ENCODE assay signal across 8 cellular contexts in the genomic region with DNA sequence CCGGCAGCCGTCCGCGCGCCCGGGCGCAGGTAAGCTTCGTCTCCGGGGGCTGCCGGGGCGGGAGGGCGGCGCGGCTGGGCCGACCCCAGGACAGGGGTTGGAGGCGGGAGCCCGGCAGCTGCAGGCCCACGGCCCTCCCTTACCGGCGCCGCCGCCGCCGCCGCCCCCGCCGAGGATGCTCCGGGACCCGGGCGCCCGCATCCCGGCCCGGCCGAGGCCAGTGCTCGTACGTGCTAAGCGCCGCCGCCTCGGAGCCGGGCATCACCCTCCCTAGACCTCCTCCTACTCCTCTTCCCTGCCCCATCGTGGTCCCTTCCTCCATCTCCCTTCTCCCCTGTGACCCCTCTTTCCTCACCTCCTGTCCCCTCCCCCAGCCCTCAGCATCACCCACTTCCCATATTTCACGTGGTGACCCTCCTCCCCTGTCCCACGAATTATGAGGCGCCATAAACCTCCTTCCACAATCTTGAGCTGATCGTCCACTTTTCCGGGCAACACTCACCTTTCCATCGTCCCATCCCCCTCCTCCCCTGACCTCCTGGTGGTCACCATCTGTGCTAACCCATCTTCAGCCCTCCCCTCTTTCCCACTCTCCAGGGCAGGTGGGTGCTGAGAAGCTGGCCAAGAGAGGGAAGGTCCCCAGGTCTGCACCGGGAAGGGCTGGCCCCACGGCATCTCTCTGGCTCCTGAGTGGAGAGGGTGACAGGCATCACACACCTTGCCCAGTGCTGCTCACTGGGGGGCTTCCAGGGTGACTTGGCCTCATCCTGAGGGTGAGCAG. TPM values are rescaled to one million over a fixed set of nuclear protein-coding genes. Genes with fewer than 3 reads are reported as not detected.
DNase-seq lines count a peak whose midpoint lies in the region; ATAC-seq, FAIRE-seq and TF ChIP-seq lines count a peak whose summit lies in the region.

No MANE protein-coding gene starts in this region.

- intact Hi-C loops in gastrocnemius medialis (cut with DNase I; ENCODE audit: low total_unique reads) = no loop called here

- no peak overlapping the region for H3K27ac ChIP-seq in gastrocnemius medialis

- peaks cover 25 to 31% (median 30%) of the 10 kb centered on the region in 3 donors for H3K27me3 ChIP-seq in gastrocnemius medialis

- TF ChIP-seq CTCF in WI38 (IDR thresholded peaks at IDR 0.05; ENCODE audit: low read depth, low read length) (no peak), fibroblast of the aortic adventitia (IDR thresholded peaks at IDR 0.05; ENCODE audit: insufficient read depth, low read length) (no peak), gastrocnemius medialis (IDR thresholded peaks at IDR 0.05 in 4 of 5, conservative IDR thresholded peaks at IDR 0.05 in 1 of 5) (no peak), D721Med (IDR thresholded peaks at IDR 0.05; ENCODE audit: insufficient read depth, missing control alignments) (no peak)

- FAIRE-seq in D721Med (lab: Jason Lieb, UNC) = no peak

- H3K9me3 ChIP-seq in gastrocnemius medialis = no peaks in the 10 kb centered on the region

- H3K36me3 ChIP-seq in gastrocnemius medialis = no peaks in the 10 kb centered on the region

- in situ Hi-C loops in gastrocnemius medialis (cut with MboI; ENCODE audit: low sequenced_read_pairs in 4 of 4) = no loop called here

- ATAC-seq in GM18505 (IDR thresholded peaks at IDR 0.05; ENCODE audit: unreplicated experiment) = peak; percentile 14
- peak; percentile 23 for ATAC-seq in HG02798 (IDR thresholded peaks at IDR 0.05; ENCODE audit: poor library complexity, unreplicated experiment)
- peak in 1 of 2 donors; percentile 14 for ATAC-seq in gastrocnemius medialis

- DNase-seq in fibroblast of the aortic adventitia (ENCODE audit: low read depth) (no peak), gastrocnemius medialis (no peak), NCI-H1930 (lab: John Stamatoyannopoulos, UW) (no peak), NCI-H146 (lab: John Stamatoyannopoulos, UW) (no peak), D721Med (ENCODE audit: insufficient read length, low spot score) (no peak)

- no peak for TF ChIP-seq POLR2A in GM18505 (IDR thresholded peaks at IDR 0.05; ENCODE audit: borderline replicate concordance, extremely low read depth, insufficient read depth, insufficient read length)
- no peak for TF ChIP-seq POLR2A in gastrocnemius medialis (IDR thresholded peaks at IDR 0.05)

- peaks cover 3% of the 10 kb centered on the region in 2 donors for H3K4me1 ChIP-seq in gastrocnemius medialis

- H3K4me3 ChIP-seq in WI38 (ENCODE audit: low read depth, low read length) (peak overlapping the region; percentile 41), fibroblast of the aortic adventitia (ENCODE audit: low read depth, low read length) (peak overlapping the region; percentile 74), gastrocnemius medialis (peak overlapping the region in 3 of 4 donors; percentile 34 to 41 (median 40))

RNA-seq across cellular contexts. Expression of gene ASPHD2, which starts 0.6 kb away (rescaled TPM):
- total RNA-seq in fibroblast of the aortic adventitia (ENCODE audit: low replicate concordance) (2.9 and 4.2 TPM in 2 replicates), gastrocnemius medialis (under 1 TPM in 2 of 4 donors, not detected in 2; 0.07 to 0.10 TPM)

RNA-seq across cellular contexts. Expression of gene HPS4, which starts 53.9 kb away (rescaled TPM):
- 38.5 and 72.4 TPM in 2 replicates for total RNA-seq in fibroblast of the aortic adventitia (ENCODE audit: low replicate concordance)
- 10 to 100 TPM in 3 of 4 donors, 1 to 10 TPM in 1; 7.0 to 13.9 (median 10.5) TPM for total RNA-seq in gastrocnemius medialis

RNA-seq across cellular contexts. Expression of gene SRRD, which starts 54.0 kb away (rescaled TPM):
- total RNA-seq in fibroblast of the aortic adventitia (ENCODE audit: low replicate concordance) = 15.7 and 27.1 TPM in 2 replicates
- 10 to 100 TPM; 24.0 to 53.1 (median 27.4) TPM for total RNA-seq in gastrocnemius medialis
